In genomic region chr9:126526218-126527108, GRCh38 we compare ENCODE assay signal across 17 cellular contexts.
DNase-seq lines count a peak whose midpoint lies in the region; ATAC-seq and TF ChIP-seq lines count a peak whose summit lies in the region.
"Had no signal": no experiment of that assay in that cellular context is flagged by ENCODE, and none has a peak within 500 bp of the region (broad histone marks: within the 10 kb centered on the region; RNA-seq: fewer than 3 reads in every experiment).

No MANE protein-coding gene starts in this region.

- no peak overlapping the region for H3K4me3 ChIP-seq in BLaER1 treated with 17β-estradiol and CSF1 and Interleukin-3, amounts not matched to agents 10 nM and 100 nM
- no peak overlapping the region for H3K4me3 ChIP-seq in body of pancreas
- H3K4me3 ChIP-seq in liver (ENCODE audit: low read depth in 1 of 3, low read length in 3 of 3) = no peak overlapping the region
- no peak overlapping the region for H3K4me3 ChIP-seq in trophoblast cell (ENCODE audit: low read depth, low read length)
- no peak overlapping the region for H3K4me3 ChIP-seq in psoas muscle

- peak overlapping the region; percentile 94 for H4K91ac ChIP-seq in trophoblast cell (ENCODE audit: low read depth, low read length)

- H4K12ac ChIP-seq in trophoblast cell (ENCODE audit: low read depth, low read length) = peak overlapping the region; percentile 55

- no peak for TF ChIP-seq POLR2A in body of pancreas (IDR thresholded peaks at IDR 0.05)

- WGBS in body of pancreas, 2 donors = 65 to 66% methylated on average over 9 to 19 of the region's 19 CpGs
- 50% methylated on average over 19 of the region's 19 CpGs for WGBS in liver
- no CpG with 5 or more reads among the region's 19 CpGs for whole genome bisulfite sequencing in trophoblast cell (ENCODE audit: extremely low coverage, insufficient coverage, insufficient read length)
- WGBS in psoas muscle, 3 donors = 82 to 88% (median 86%) methylated on average over 17 to 19 of the region's 19 CpGs

- TF ChIP-seq CTCF in body of pancreas (IDR thresholded peaks at IDR 0.05) (no peak), liver (IDR thresholded peaks at IDR 0.05; ENCODE audit: low read depth, low read length, missing input control) (no peak), psoas muscle (IDR thresholded peaks at IDR 0.05) (no peak), omental fat pad (IDR thresholded peaks at IDR 0.05) (no peak)

- H3K4ac ChIP-seq in trophoblast cell (ENCODE audit: low read depth, low read length) = peak overlapping the region; percentile 37

- peaks cover 3 to 50% (median 27%) of the 10 kb centered on the region in 11 experiments; a peak in 15 of 22 replicates for H3K27me3 ChIP-seq in BLaER1 treated with 17β-estradiol and CSF1 and Interleukin-3, amounts not matched to agents 10 nM and 100 nM
- H3K27me3 ChIP-seq in body of pancreas (no peaks in the 10 kb centered on the region), liver (ENCODE audit: control insufficient read depth in 4 of 4, insufficient read depth in 4 of 4, low read length in 3 of 4) (peaks cover 0 to 2% (median 0%) of the 10 kb centered on the region in 4 donors), trophoblast cell (ENCODE audit: insufficient read depth, low read length) (no peaks in the 10 kb centered on the region), psoas muscle (ENCODE audit: insufficient read depth in 3 of 3, low read length in 2 of 3) (peaks cover 0 to 13% (median 2%) of the 10 kb centered on the region in 3 donors)

- no peaks in the 10 kb centered on the region for H3K36me3 ChIP-seq in BLaER1 treated with 17β-estradiol and CSF1 and Interleukin-3, amounts not matched to agents 10 nM and 100 nM
- H3K36me3 ChIP-seq in body of pancreas (replicated peaks in 1 of 2; ENCODE audit: insufficient read depth in 1 of 2, low read depth in 2 of 2) (no peaks in the 10 kb centered on the region), liver (ENCODE audit: control insufficient read depth in 4 of 4, insufficient read depth in 3 of 4, low read depth in 1 of 4, low read length in 3 of 4) (no peaks in the 10 kb centered on the region), trophoblast cell (ENCODE audit: control insufficient read depth in 1 of 2, insufficient read depth in 2 of 2, low read length in 2 of 2) (no peaks in the 10 kb centered on the region), psoas muscle (ENCODE audit: insufficient read depth in 1 of 2, low read depth in 1 of 2) (no peaks in the 10 kb centered on the region)

- ATAC-seq in body of pancreas (peak; percentile 45), HG03378 (IDR thresholded peaks at IDR 0.05; ENCODE audit: unreplicated experiment) (no peak), psoas muscle (no peak), omental fat pad (ENCODE audit: low FRiP score) (no peak)
- ATAC-seq: Panc1 had no signal

- peak overlapping the region; percentile 94 for H2BK12ac ChIP-seq in trophoblast cell (ENCODE audit: low read length)

- no peak overlapping the region for H2AFZ ChIP-seq in trophoblast cell (ENCODE audit: insufficient read depth, low read length, poor library complexity)

- peak overlapping the region; percentile 83 for H2BK120ac ChIP-seq in trophoblast cell (ENCODE audit: insufficient read depth, low read length, poor library complexity)

- H3K79me1 ChIP-seq in trophoblast cell (ENCODE audit: low read length) = peaks cover 29% of the 10 kb centered on the region

- DNase-seq in body of pancreas (peak in 1 of 4 donors; percentile 15), trophoblast cell (no peak), psoas muscle (no peak), omental fat pad (ENCODE audit: low spot score) (no peak)
- DNase-seq: Caco-2; CD4-positive, CD25-positive, alpha-beta regulatory T cell; EL; MM.1S; NCI-H1105 treated with DMSO at 0.1 percent for 48 hours; NCI-H187; NCI-H226; NCI-H524 treated with DMSO at 0.1 percent for 48 hours; SHP77 had no signal

- intact Hi-C loops in body of pancreas (cut with DNase I) = no loop called here
- intact Hi-C loops in psoas muscle (cut with DNase I) = no loop called here

- H3K79me2 ChIP-seq in trophoblast cell (ENCODE audit: control insufficient read depth, insufficient read depth, low read length, poor library complexity) = no peaks in the 10 kb centered on the region

- 0 out of 22 replicates have a peak overlapping the region, but pooled peaks of 1 of the 11 experiments have one; percentile 14 for H3K27ac ChIP-seq in BLaER1 treated with 17β-estradiol and CSF1 and Interleukin-3, amounts not matched to agents 10 nM and 100 nM
- H3K27ac ChIP-seq in body of pancreas = no peak overlapping the region
- no peak overlapping the region for H3K27ac ChIP-seq in liver (ENCODE audit: low read depth in 1 of 2, low read length in 2 of 2)
- H3K27ac ChIP-seq in trophoblast cell (ENCODE audit: low read depth, low read length) = no peak overlapping the region
- no peak overlapping the region for H3K27ac ChIP-seq in psoas muscle

- H2BK5ac ChIP-seq in trophoblast cell (ENCODE audit: low read depth, low read length, poor library complexity) = peak overlapping the region; percentile 53

- peak overlapping the region; percentile 76 for H3K14ac ChIP-seq in trophoblast cell (ENCODE audit: low read length)

- peak overlapping the region; percentile 96 for H2AK5ac ChIP-seq in trophoblast cell (ENCODE audit: low read length)

- no peak overlapping the region; a peak in 1 of 22 replicates for H3K9ac ChIP-seq in BLaER1 treated with 17β-estradiol and CSF1 and Interleukin-3, amounts not matched to agents 10 nM and 100 nM
- H3K9ac ChIP-seq in liver (ENCODE audit: low read depth in 1 of 2, low read length in 2 of 2) = no peak overlapping the region
- H3K9ac ChIP-seq in trophoblast cell (ENCODE audit: low read length) = no peak overlapping the region

- H4K20me1 ChIP-seq in BLaER1 treated with 17β-estradiol and CSF1 and Interleukin-3, amounts not matched to agents 10 nM and 100 nM = no peaks in the 10 kb centered on the region; a peak in 1 of 22 replicates

- no peak overlapping the region for H3K23ac ChIP-seq in trophoblast cell (ENCODE audit: low read length)

- peaks cover 9 to 59% (median 17%) of the 10 kb centered on the region in 10 experiments; a peak in 16 of 20 replicates for H3K4me1 ChIP-seq in BLaER1 treated with 17β-estradiol and CSF1 and Interleukin-3, amounts not matched to agents 10 nM and 100 nM
- H3K4me1 ChIP-seq in body of pancreas = no peaks in the 10 kb centered on the region
- peaks cover 0 to 18% (median 9%) of the 10 kb centered on the region in 4 donors for H3K4me1 ChIP-seq in liver (ENCODE audit: control insufficient read depth in 4 of 4, insufficient read depth in 4 of 4, low read length in 3 of 4)
- peaks cover 35 to 36% of the 10 kb centered on the region in 2 experiments for H3K4me1 ChIP-seq in trophoblast cell (ENCODE audit: control insufficient read depth in 1 of 2, insufficient read depth in 2 of 2, low read length in 2 of 2)
- peaks cover 4% of the 10 kb centered on the region for H3K4me1 ChIP-seq in psoas muscle

- H3K18ac ChIP-seq in trophoblast cell (ENCODE audit: low read length) = peak overlapping the region; percentile 79

- H4K8ac ChIP-seq in trophoblast cell (ENCODE audit: low read depth, low read length) = peak overlapping the region; percentile 23

- TF ChIP-seq RAD21 in liver (IDR thresholded peaks at IDR 0.05) = no peak

- H3K4me2 ChIP-seq in BLaER1 treated with 17β-estradiol and CSF1 and Interleukin-3, amounts not matched to agents 10 nM and 100 nM = peak overlapping the region in 10 of 11 experiments; percentile 11 to 78 (median 30); a peak in 12 of 22 replicates
- H3K4me2 ChIP-seq in trophoblast cell (ENCODE audit: low read length) = no peak overlapping the region

- H3K9me3 ChIP-seq in BLaER1 treated with 17β-estradiol and CSF1 and Interleukin-3, amounts not matched to agents 10 nM and 100 nM (replicated peaks in 1 of 11) = no peaks in the 10 kb centered on the region
- H3K9me3 ChIP-seq in body of pancreas (no peaks in the 10 kb centered on the region), liver (ENCODE audit: control insufficient read depth in 4 of 4, low read length in 3 of 4) (no peaks in the 10 kb centered on the region), trophoblast cell (ENCODE audit: insufficient read depth, low read depth, low read length) (no peaks in the 10 kb centered on the region), psoas muscle (no peaks in the 10 kb centered on the region)
- H3K9me3 ChIP-seq: Caco-2 had no signal

TF ChIP-seq in liver, 16 proteins besides CTCF, POLR2A, EP300 and RAD21 (continues in another document):
- TF ChIP-seq, protein P1, sequence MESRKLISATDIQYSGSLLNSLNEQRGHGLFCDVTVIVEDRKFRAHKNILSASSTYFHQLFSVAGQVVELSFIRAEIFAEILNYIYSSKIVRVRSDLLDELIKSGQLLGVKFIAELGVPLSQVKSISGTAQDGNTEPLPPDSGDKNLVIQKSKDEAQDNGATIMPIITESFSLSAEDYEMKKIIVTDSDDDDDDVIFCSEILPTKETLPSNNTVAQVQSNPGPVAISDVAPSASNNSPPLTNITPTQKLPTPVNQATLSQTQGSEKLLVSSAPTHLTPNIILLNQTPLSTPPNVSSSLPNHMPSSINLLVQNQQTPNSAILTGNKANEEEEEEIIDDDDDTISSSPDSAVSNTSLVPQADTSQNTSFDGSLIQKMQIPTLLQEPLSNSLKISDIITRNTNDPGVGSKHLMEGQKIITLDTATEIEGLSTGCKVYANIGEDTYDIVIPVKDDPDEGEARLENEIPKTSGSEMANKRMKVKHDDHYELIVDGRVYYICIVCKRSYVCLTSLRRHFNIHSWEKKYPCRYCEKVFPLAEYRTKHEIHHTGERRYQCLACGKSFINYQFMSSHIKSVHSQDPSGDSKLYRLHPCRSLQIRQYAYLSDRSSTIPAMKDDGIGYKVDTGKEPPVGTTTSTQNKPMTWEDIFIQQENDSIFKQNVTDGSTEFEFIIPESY (IDR thresholded peaks at IDR 0.05) = no peak
